ENCODE assay signal across 1 cellular context in the genomic region with DNA sequence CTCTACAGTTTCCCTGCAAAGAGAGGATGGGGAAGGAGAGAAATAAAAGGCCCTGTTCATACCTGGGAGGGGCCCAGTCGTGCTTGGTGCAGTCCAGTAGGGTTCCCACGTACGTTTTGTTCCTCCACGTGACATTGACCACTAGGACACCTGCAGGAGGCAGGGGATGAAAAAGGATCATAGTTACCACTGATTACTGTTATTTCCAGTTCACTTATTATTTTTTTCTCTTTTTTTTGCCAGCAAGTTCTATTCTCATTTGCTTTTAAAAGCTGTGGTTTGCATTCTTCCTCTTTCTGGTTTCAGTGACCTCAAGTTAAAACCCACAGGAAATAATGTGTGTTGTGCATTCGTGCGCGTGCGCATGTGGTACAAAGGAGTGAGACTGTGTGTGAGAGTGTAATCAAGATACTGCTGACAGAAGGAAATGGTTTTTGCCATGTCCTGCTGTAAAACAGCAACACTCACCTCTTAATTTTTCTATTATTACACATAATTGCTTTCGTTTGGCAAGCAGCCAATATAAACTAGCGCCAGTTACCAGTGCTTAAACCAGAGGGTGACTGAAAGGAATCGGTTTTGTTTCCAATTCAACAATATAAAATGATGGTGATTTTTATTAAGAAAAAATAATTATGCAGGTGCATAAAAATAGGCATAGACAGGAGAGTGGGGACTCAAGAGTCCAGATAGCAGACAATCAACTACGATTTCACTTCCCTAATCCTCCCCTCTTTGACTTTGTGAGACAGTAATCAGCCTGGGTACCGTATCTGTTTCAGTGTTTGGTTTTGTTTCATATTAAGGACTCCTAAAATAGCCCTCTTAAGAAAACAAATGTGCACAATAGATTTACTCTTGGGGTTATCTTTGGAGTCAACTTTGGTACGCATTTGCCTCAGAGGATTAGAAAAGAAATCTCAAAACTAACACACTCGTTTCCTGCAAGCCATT.
TF ChIP-seq lines count a peak whose summit lies in the region.

No MANE protein-coding gene starts in this region.

TF ChIP-seq in HEK293, 187 proteins besides CTCF, POLR2A, EP300 and RAD21 (continued from another document and continues in another):
- TF ChIP-seq, protein P1, sequence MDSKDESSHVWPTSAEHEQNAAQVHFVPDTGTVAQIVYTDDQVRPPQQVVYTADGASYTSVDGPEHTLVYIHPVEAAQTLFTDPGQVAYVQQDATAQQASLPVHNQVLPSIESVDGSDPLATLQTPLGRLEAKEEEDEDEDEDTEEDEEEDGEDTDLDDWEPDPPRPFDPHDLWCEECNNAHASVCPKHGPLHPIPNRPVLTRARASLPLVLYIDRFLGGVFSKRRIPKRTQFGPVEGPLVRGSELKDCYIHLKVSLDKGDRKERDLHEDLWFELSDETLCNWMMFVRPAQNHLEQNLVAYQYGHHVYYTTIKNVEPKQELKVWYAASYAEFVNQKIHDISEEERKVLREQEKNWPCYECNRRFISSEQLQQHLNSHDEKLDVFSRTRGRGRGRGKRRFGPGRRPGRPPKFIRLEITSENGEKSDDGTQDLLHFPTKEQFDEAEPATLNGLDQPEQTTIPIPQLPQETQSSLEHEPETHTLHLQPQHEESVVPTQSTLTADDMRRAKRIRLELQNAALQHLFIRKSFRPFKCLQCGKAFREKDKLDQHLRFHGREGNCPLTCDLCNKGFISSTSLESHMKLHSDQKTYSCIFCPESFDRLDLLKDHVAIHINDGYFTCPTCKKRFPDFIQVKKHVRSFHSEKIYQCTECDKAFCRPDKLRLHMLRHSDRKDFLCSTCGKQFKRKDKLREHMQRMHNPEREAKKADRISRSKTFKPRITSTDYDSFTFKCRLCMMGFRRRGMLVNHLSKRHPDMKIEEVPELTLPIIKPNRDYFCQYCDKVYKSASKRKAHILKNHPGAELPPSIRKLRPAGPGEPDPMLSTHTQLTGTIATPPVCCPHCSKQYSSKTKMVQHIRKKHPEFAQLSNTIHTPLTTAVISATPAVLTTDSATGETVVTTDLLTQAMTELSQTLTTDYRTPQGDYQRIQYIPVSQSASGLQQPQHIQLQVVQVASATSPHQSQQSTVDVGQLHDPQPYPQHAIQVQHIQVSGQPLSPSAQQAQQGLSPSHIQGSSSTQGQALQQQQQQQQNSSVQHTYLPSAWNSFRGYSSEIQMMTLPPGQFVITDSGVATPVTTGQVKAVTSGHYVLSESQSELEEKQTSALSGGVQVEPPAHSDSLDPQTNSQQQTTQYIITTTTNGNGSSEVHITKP (tag by site-specific recombination; IDR thresholded peaks at IDR 0.05), result peak; percentile 78
- TF ChIP-seq, protein P2, sequence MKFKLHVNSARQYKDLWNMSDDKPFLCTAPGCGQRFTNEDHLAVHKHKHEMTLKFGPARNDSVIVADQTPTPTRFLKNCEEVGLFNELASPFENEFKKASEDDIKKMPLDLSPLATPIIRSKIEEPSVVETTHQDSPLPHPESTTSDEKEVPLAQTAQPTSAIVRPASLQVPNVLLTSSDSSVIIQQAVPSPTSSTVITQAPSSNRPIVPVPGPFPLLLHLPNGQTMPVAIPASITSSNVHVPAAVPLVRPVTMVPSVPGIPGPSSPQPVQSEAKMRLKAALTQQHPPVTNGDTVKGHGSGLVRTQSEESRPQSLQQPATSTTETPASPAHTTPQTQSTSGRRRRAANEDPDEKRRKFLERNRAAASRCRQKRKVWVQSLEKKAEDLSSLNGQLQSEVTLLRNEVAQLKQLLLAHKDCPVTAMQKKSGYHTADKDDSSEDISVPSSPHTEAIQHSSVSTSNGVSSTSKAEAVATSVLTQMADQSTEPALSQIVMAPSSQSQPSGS (tag by site-specific recombination; IDR thresholded peaks at IDR 0.05; ENCODE audit: low read depth), result no peak
- TF ChIP-seq FEZF1 (tag by site-specific recombination; IDR thresholded peaks at IDR 0.05) (peak; percentile 95), ZNF629 (tag by site-specific recombination; IDR thresholded peaks at IDR 0.05) (peak; percentile 77), ZNF701 (tag by site-specific recombination; IDR thresholded peaks at IDR 0.05) (no peak), SCRT1 (tag by site-specific recombination; IDR thresholded peaks at IDR 0.05; ENCODE audit: borderline replicate concordance) (no peak), MZF1 (tag by site-specific recombination; IDR thresholded peaks at IDR 0.05; ENCODE audit: borderline replicate concordance) (peak; percentile 86; the same call in 1 of the 2 replicates), SP2 (tag by site-specific recombination; IDR thresholded peaks at IDR 0.05) (no peak), YY1 (tag by site-specific recombination; IDR thresholded peaks at IDR 0.05) (no peak; the same call in 1 of the 2 replicates), ZNF670 (tag by site-specific recombination; IDR thresholded peaks at IDR 0.05; ENCODE audit: low read depth) (no peak), ZNF248 (tag by site-specific recombination; IDR thresholded peaks at IDR 0.05) (no peak), ZFP37 (tag by site-specific recombination; IDR thresholded peaks at IDR 0.05) (no peak), ZNF791 (tag by site-specific recombination; IDR thresholded peaks at IDR 0.05) (no peak), ZIC2 (tag by site-specific recombination; IDR thresholded peaks at IDR 0.05) (peak; percentile 69), ZNF555 (tag by site-specific recombination; conservative IDR thresholded peaks at IDR 0.05) (no peak), ZNF843 (tag by site-specific recombination; IDR thresholded peaks at IDR 0.05) (peak; percentile 94), ZNF394 (tag by site-specific recombination; IDR thresholded peaks at IDR 0.05; ENCODE audit: borderline replicate concordance) (peak; percentile 38; the same call in 1 of the 2 replicates), TRIM28 (IDR thresholded peaks at IDR 0.05; ENCODE audit: borderline replicate concordance, low read length) (peak; percentile 51; the same call in 1 of the 2 replicates), ZNF10 (tag by site-specific recombination; IDR thresholded peaks at IDR 0.05) (peak; percentile 7; the same call in 1 of the 2 replicates), ZNF302 (tag by site-specific recombination; IDR thresholded peaks at IDR 0.05; ENCODE audit: low read depth) (no peak), ZBTB17 (tag by site-specific recombination; IDR thresholded peaks at IDR 0.05) (peak; percentile 74), ZNF24 (tag by site-specific recombination; IDR thresholded peaks at IDR 0.05) (peak; percentile 12; the same call in 1 of the 2 replicates), ZNF626 (tag by site-specific recombination; IDR thresholded peaks at IDR 0.05) (peak; percentile 86; the same call in 1 of the 2 replicates), ZNF433 (tag by site-specific recombination; IDR thresholded peaks at IDR 0.05; ENCODE audit: low read depth) (no peak), ZSCAN30 (tag by site-specific recombination; IDR thresholded peaks at IDR 0.05) (peak; percentile 74), ZNF311 (tag by site-specific recombination; IDR thresholded peaks at IDR 0.05; ENCODE audit: borderline replicate concordance) (no peak), ZNF677 (tag by site-specific recombination; IDR thresholded peaks at IDR 0.05) (no peak), ZNF514 (tag by site-specific recombination; IDR thresholded peaks at IDR 0.05) (no peak), OVOL3 (tag by site-specific recombination; IDR thresholded peaks at IDR 0.05) (peak; percentile 42; the same call in 1 of the 2 replicates), ZNF175 (tag by site-specific recombination; IDR thresholded peaks at IDR 0.05) (no peak), MEIS1 (CRISPR knock-in tag; IDR thresholded peaks at IDR 0.05; ENCODE audit: borderline replicate concordance) (no peak), KLF16 (tag by site-specific recombination; IDR thresholded peaks at IDR 0.05) (no peak; the same call in 1 of the 2 replicates), KLF10 (tag by site-specific recombination; IDR thresholded peaks at IDR 0.05) (peak; percentile 88), ZBTB48 (tag by site-specific recombination; IDR thresholded peaks at IDR 0.05) (no peak), ZNF404 (tag by site-specific recombination; IDR thresholded peaks at IDR 0.05) (no peak)
- TF ChIP-seq, protein P3, sequence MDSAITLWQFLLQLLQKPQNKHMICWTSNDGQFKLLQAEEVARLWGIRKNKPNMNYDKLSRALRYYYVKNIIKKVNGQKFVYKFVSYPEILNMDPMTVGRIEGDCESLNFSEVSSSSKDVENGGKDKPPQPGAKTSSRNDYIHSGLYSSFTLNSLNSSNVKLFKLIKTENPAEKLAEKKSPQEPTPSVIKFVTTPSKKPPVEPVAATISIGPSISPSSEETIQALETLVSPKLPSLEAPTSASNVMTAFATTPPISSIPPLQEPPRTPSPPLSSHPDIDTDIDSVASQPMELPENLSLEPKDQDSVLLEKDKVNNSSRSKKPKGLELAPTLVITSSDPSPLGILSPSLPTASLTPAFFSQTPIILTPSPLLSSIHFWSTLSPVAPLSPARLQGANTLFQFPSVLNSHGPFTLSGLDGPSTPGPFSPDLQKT (IDR thresholded peaks at IDR 0.05; ENCODE audit: borderline replicate concordance, low read depth, low read length), result no peak
- TF ChIP-seq, protein P4, sequence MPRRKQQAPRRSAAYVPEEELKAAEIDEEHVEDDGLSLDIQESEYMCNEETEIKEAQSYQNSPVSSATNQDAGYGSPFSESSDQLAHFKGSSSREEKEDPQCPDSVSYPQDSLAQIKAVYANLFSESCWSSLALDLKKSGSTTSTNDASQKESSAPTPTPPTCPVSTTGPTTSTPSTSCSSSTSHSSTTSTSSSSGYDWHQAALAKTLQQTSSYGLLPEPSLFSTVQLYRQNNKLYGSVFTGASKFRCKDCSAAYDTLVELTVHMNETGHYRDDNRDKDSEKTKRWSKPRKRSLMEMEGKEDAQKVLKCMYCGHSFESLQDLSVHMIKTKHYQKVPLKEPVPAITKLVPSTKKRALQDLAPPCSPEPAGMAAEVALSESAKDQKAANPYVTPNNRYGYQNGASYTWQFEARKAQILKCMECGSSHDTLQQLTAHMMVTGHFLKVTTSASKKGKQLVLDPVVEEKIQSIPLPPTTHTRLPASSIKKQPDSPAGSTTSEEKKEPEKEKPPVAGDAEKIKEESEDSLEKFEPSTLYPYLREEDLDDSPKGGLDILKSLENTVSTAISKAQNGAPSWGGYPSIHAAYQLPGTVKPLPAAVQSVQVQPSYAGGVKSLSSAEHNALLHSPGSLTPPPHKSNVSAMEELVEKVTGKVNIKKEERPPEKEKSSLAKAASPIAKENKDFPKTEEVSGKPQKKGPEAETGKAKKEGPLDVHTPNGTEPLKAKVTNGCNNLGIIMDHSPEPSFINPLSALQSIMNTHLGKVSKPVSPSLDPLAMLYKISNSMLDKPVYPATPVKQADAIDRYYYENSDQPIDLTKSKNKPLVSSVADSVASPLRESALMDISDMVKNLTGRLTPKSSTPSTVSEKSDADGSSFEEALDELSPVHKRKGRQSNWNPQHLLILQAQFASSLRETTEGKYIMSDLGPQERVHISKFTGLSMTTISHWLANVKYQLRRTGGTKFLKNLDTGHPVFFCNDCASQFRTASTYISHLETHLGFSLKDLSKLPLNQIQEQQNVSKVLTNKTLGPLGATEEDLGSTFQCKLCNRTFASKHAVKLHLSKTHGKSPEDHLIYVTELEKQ (tag by site-specific recombination; IDR thresholded peaks at IDR 0.05; ENCODE audit: borderline replicate concordance), result peak; percentile 81
- TF ChIP-seq, protein P5, sequence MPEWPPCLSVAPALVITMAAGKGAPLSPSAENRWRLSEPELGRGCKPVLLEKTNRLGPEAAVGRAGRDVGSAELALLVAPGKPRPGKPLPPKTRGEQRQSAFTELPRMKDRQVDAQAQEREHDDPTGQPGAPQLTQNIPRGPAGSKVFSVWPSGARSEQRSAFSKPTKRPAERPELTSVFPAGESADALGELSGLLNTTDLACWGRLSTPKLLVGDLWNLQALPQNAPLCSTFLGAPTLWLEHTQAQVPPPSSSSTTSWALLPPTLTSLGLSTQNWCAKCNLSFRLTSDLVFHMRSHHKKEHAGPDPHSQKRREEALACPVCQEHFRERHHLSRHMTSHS (tag by site-specific recombination; IDR thresholded peaks at IDR 0.05), result peak; percentile 58; the same call in 1 of the 2 replicates
- TF ChIP-seq, protein P6, sequence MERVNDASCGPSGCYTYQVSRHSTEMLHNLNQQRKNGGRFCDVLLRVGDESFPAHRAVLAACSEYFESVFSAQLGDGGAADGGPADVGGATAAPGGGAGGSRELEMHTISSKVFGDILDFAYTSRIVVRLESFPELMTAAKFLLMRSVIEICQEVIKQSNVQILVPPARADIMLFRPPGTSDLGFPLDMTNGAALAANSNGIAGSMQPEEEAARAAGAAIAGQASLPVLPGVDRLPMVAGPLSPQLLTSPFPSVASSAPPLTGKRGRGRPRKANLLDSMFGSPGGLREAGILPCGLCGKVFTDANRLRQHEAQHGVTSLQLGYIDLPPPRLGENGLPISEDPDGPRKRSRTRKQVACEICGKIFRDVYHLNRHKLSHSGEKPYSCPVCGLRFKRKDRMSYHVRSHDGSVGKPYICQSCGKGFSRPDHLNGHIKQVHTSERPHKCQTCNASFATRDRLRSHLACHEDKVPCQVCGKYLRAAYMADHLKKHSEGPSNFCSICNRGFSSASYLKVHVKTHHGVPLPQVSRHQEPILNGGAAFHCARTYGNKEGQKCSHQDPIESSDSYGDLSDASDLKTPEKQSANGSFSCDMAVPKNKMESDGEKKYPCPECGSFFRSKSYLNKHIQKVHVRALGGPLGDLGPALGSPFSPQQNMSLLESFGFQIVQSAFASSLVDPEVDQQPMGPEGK (tag by site-specific recombination; IDR thresholded peaks at IDR 0.05), result peak; percentile 35; the same call in 1 of the 2 replicates
- TF ChIP-seq, protein P7, sequence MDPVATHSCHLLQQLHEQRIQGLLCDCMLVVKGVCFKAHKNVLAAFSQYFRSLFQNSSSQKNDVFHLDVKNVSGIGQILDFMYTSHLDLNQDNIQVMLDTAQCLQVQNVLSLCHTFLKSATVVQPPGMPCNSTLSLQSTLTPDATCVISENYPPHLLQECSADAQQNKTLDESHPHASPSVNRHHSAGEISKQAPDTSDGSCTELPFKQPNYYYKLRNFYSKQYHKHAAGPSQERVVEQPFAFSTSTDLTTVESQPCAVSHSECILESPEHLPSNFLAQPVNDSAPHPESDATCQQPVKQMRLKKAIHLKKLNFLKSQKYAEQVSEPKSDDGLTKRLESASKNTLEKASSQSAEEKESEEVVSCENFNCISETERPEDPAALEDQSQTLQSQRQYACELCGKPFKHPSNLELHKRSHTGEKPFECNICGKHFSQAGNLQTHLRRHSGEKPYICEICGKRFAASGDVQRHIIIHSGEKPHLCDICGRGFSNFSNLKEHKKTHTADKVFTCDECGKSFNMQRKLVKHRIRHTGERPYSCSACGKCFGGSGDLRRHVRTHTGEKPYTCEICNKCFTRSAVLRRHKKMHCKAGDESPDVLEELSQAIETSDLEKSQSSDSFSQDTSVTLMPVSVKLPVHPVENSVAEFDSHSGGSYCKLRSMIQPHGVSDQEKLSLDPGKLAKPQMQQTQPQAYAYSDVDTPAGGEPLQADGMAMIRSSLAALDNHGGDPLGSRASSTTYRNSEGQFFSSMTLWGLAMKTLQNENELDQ (tag by site-specific recombination; IDR thresholded peaks at IDR 0.05; ENCODE audit: low read depth), result no peak
- TF ChIP-seq, protein P8, sequence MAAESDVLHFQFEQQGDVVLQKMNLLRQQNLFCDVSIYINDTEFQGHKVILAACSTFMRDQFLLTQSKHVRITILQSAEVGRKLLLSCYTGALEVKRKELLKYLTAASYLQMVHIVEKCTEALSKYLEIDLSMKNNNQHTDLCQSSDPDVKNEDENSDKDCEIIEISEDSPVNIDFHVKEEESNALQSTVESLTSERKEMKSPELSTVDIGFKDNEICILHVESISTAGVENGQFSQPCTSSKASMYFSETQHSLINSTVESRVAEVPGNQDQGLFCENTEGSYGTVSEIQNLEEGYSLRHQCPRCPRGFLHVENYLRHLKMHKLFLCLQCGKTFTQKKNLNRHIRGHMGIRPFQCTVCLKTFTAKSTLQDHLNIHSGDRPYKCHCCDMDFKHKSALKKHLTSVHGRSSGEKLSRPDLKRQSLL (tag by site-specific recombination; IDR thresholded peaks at IDR 0.05), result peak; percentile 48; the same call in 1 of the 2 replicates
